ENCODE assay signal across 23 cellular contexts in the genomic region with DNA sequence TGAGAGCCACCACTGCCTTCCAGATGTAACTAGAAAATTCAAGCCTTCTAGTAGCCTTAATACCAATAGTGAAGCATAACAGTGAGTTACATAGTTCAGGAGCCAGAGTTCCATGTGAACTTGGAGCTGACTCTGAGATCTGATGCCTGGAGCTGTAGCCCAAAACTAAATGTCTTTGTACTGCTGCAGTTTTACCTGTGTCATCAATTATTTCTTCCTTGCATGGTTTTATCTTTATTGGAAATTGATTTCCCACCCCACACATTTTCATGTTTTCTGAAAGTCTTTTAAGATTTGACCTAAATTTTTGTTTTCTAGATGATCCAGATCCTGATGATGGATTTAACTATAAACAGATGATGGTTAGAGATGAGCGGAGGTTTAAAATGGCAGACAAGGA. TPM values are rescaled to one million over a fixed set of nuclear protein-coding genes. Genes with fewer than 3 reads are reported as not detected.
"Had no signal": no experiment of that assay in that cellular context is flagged by ENCODE, and none has a peak within 500 bp of the region (broad histone marks: within the 10 kb centered on the region; RNA-seq: fewer than 3 reads in every experiment).

No MANE protein-coding gene starts in this region.

- H3K4me2 ChIP-seq: SK-N-SH had no signal

- H3K4me3 ChIP-seq: adrenal gland, MG63, Peyer's patch, SJCRH30 had no signal

- H3K4me1 ChIP-seq: Peyer's patch, SJCRH30 had no signal

- DNase-seq: activated CD4-positive, alpha-beta T cell treated with anti-CD3 and anti-CD28 coated beads for 48 hours; activated CD4-positive, alpha-beta T cell treated with anti-CD3 and anti-CD28 coated beads, Interleukin-2, amount 50 U/mL, for 48 hours; activated CD8-positive, alpha-beta memory T cell treated with anti-CD3 and anti-CD28 coated beads, Interleukin-2, amount 10 ng/mL, durations not matched to agents 7 days and 5 days; activated naive CD4-positive, alpha-beta T cell treated with anti-CD3 and anti-CD28 coated beads, Interleukin-2, amount 50 U/mL, for 16 hours; activated naive CD8-positive, alpha-beta T cell treated with anti-CD3 and anti-CD28 coated beads, Interleukin-2, amount 10 ng/mL, durations not matched to agents 7 days and 5 days; activated T-cell treated with anti-CD3 and anti-CD28 coated beads, Interleukin-2, amount 50 U/mL, for 48 hours; adrenal gland; anterior cingulate cortex; MG63; MV-4-11; NCI-H1092 treated with DMSO at 0.1 percent for 48 hours; NCI-H1436; NCI-H1694 treated with DMSO at 0.1 percent for 48 hours; NCI-H510A treated with DMSO at 0.1 percent for 48 hours; Peyer's patch; Right ventricle myocardium superior; SJCRH30; SK-N-SH; T-helper 1 cell had no signal

- H3K27ac ChIP-seq: adrenal gland, Peyer's patch, RWPE1, SJCRH30 had no signal

- H3K9ac ChIP-seq: SK-N-SH had no signal

- H3K9me3 ChIP-seq: adrenal gland, MG63, Peyer's patch, SJCRH30, SK-N-SH had no signal

- H3K27me3 ChIP-seq: adrenal gland, MG63, Peyer's patch, SJCRH30 had no signal

- H3K9me2 ChIP-seq: SK-N-SH had no signal

- ATAC-seq: activated CD8-positive, alpha-beta memory T cell treated with anti-CD3 and anti-CD28 coated beads, Interleukin-2, amount 10 ng/mL, durations not matched to agents 7 days and 5 days had no signal

RNA-seq across cellular contexts. Expression of gene OPN1SW, which starts 17.0 kb away (rescaled TPM):
- total RNA-seq: activated CD8-positive, alpha-beta memory T cell treated with anti-CD3 and anti-CD28 coated beads, Interleukin-2, amount 10 ng/mL, durations not matched to agents 7 days and 5 days; activated naive CD8-positive, alpha-beta T cell treated with anti-CD3 and anti-CD28 coated beads, Interleukin-2, amount 10 ng/mL, durations not matched to agents 7 days and 5 days; activated T-helper 2 cell treated with anti-CD3 and anti-CD28 coated beads, Interferon-gamma antibody, Interleukin-2, Interleukin-4, amounts not matched to agents 10 μg/mL and 5 μg/mL and 100 μg/mL, durations not matched to agents 14 hours and 24 hours and 36 hours; adrenal gland; cardiac septum; Peyer's patch; Right ventricle myocardium superior; SJCRH30; T-helper 2 cell treated with Interferon-gamma antibody and Interleukin-4, amounts not matched to agents 100 ng/mL and 5 ng/mL, for 36 hours had no signal
- polyA plus RNA-seq: adrenal gland had no signal
